28 cellular contexts compared by ENCODE assay signal in genomic region chr9:21574261-21574660, GRCh38.
"Had no signal": no experiment of that assay in that cellular context is flagged by ENCODE, and none has a peak within 500 bp of the region (broad histone marks: within the 10 kb centered on the region; RNA-seq: fewer than 3 reads in every experiment).

No MANE protein-coding gene starts in this region.

- H3K9me3 Mint-ChIP-seq: mesothelial cell of epicardium; naive B cell; natural killer cell; nephron progenitor cell; neural progenitor cell; stimulated activated naive B cell treated with anti-CD40 and anti-IgM and Interleukin-4, amounts not matched to agents 10 μg/mL and 1 μg/mL and 100 μg/mL, for 72 hours had no signal

- H3K4me1 ChIP-seq: left ventricle myocardium inferior, parathyroid adenoma, right atrium auricular region, right lobe of liver, testis, thyroid gland, transverse colon, upper lobe of right lung had no signal

- ATAC-seq: natural killer cell; right lobe of liver; stimulated activated naive B cell treated with anti-CD40 and anti-IgM and Interleukin-4, amounts not matched to agents 10 μg/mL and 1 μg/mL and 100 μg/mL, for 72 hours; stimulated activated naive CD8-positive, alpha-beta T cell treated with anti-CD3 and anti-CD28 coated beads, Interleukin-15, Interleukin-2, amounts not matched to agents 100 U/mL and 50 U/mL, for 24 hours; upper lobe of right lung had no signal

- H3K4me2 ChIP-seq: neural progenitor cell, smooth muscle cell had no signal

- DNase-seq: hypothalamus; immature natural killer cell; left ventricle myocardium inferior; mesendoderm; naive B cell; natural killer cell; nephron progenitor cell; occipital lobe; right lobe of liver; stimulated activated CD4-positive, alpha-beta T cell treated with anti-CD3 and anti-CD28 coated beads, Interleukin-1b, Interleukin-23, amount 100 ng/mL, for 48 hours; stimulated activated CD4-positive, alpha-beta T cell treated with anti-CD3 and anti-CD28 coated beads, Interleukin-2, amount 100 ng/mL, for 48 hours; stimulated activated CD4-positive, alpha-beta T cell treated with anti-CD3 and anti-CD28 coated beads, Interleukin-4, amount 100 ng/mL, for 4 hours; stimulated activated naive B cell treated with anti-CD40 and anti-IgM and Interleukin-4, amounts not matched to agents 10 μg/mL and 1 μg/mL and 100 μg/mL, for 72 hours; stimulated activated naive CD8-positive, alpha-beta T cell treated with anti-CD3 and anti-CD28 coated beads, Interleukin-15, Interleukin-2, amounts not matched to agents 100 U/mL and 50 U/mL, for 24 hours; stomach; testis; thyroid gland; transverse colon; upper lobe of right lung had no signal

- H3K36me3 ChIP-seq: left ventricle myocardium inferior, neural progenitor cell, neutrophil, right atrium auricular region, right lobe of liver, stomach, thyroid gland, transverse colon, upper lobe of right lung had no signal

- H3K9ac ChIP-seq: neural progenitor cell, parathyroid adenoma had no signal

- H3K4me3 ChIP-seq: left ventricle myocardium inferior, lung, neural progenitor cell, right atrium auricular region, right lobe of liver, smooth muscle cell, stomach, testis, thyroid gland, transverse colon, upper lobe of right lung had no signal

- FAIRE-seq: islet of Langerhans, urothelium cell line had no signal

- H3K4me3 Mint-ChIP-seq: immature natural killer cell; mesothelial cell of epicardium; naive B cell; natural killer cell; nephron progenitor cell; neural progenitor cell; stimulated activated naive B cell treated with anti-CD40 and anti-IgM and Interleukin-4, amounts not matched to agents 10 μg/mL and 1 μg/mL and 100 μg/mL, for 72 hours had no signal

- H3K36me3 Mint-ChIP-seq: immature natural killer cell; mesothelial cell of epicardium; naive B cell; neural progenitor cell; stimulated activated naive B cell treated with anti-CD40 and anti-IgM and Interleukin-4, amounts not matched to agents 10 μg/mL and 1 μg/mL and 100 μg/mL, for 72 hours had no signal

- H3K9me3 ChIP-seq: left ventricle myocardium inferior, neutrophil, right atrium auricular region, right lobe of liver, stomach, testis, thyroid gland, transverse colon, upper lobe of right lung had no signal

- H2AFZ ChIP-seq: neural progenitor cell, parathyroid adenoma had no signal

- H3K27ac Mint-ChIP-seq: immature natural killer cell; mesothelial cell of epicardium; naive B cell; natural killer cell; nephron progenitor cell; stimulated activated naive B cell treated with anti-CD40 and anti-IgM and Interleukin-4, amounts not matched to agents 10 μg/mL and 1 μg/mL and 100 μg/mL, for 72 hours had no signal

- H3K79me2 ChIP-seq: parathyroid adenoma had no signal

- H3K27me3 ChIP-seq: neural progenitor cell, right atrium auricular region, right lobe of liver, testis, thyroid gland had no signal

- H3K27ac ChIP-seq: left ventricle myocardium inferior, neural progenitor cell, neutrophil, parathyroid adenoma, right atrium auricular region, right lobe of liver, stomach, testis, thyroid gland, transverse colon, upper lobe of right lung had no signal
